Comparison of ENCODE assay signal across 8 cellular contexts in the genomic region with DNA sequence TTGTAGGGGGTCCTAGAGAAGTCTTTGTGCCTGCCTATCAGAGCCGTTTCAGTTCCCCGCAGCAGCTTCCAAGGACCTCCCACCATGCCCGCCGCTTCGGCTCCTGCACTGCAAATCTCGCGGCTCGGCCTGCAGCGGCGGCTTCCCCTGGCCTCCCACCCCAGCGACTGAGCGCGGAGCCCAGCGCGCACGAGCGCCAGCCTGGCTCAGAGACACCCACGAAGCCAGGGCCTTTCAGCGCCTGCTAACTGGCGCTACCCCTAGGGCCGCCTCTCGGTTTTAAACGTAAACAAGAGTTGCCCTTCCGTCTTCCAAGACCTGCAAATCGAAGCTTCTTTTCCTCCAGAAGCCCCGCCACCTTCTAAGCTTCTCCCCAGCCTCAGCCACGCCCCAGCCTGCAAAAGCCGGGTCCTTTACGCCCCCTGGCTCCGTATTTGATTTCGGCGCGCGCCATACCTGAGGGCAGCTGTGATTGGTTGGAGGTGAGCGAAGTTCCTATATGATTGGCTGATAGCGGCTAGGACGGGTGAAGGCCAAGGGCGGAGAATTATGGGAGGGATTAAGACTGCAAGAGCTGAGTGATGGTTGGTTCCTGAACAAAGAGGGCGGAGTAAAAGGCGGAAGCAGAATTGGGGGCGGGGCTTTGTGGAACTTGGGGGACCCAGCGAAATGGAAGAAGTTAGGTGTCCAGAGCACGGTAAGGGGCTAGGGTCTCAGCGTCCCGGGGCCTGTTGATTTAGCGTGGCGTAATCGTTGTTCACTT. TPM values are rescaled to one million over a fixed set of nuclear protein-coding genes. Genes with fewer than 3 reads are reported as not detected.
DNase-seq lines count a peak whose midpoint lies in the region; ATAC-seq and TF ChIP-seq lines count a peak whose summit lies in the region.

A gene (plus strand): TSS at position 649 of the 763 bp plus-strand sequence. CDS start 21 bp downstream, at position 670.

- H3K27me3 Mint-ChIP-seq in activated CD4-positive, alpha-beta T cell treated with anti-CD3 and anti-CD28 coated beads for 36 hours = no peaks in the 10 kb centered on the region

- H3K27ac ChIP-seq in colonic mucosa = peak within 1 kb of the TSS; percentile 77

- H3K27ac Mint-ChIP-seq in activated CD4-positive, alpha-beta T cell treated with anti-CD3 and anti-CD28 coated beads for 36 hours = no peak within 1 kb of the TSS

- intact Hi-C loops in activated CD4-positive, alpha-beta T cell treated with anti-CD3 and anti-CD28 coated beads for 36 hours (cut with DNase I, micrococcal nuclease) = loop anchor here (1.0 to 10.0 kb wide), 21 partner anchors 51 to 687 kb away; a partner anchor contains a TSS
- intact Hi-C loops in colonic mucosa (cut with DNase I) (loop anchor here (5.0 to 10.0 kb wide), 4 partner anchors 75 to 488 kb away; a partner anchor contains a TSS), left colon (cut with DNase I, micrococcal nuclease) (loop anchor here (5.0 to 10.0 kb wide), 3 partner anchors 205 to 335 kb away; no protein-coding TSS in a partner anchor)

- ATAC-seq in HG03457 (IDR thresholded peaks at IDR 0.05; ENCODE audit: unreplicated experiment) (peak; percentile 93), left colon (peak; percentile 93)
- peak; percentile 94 for ATAC-seq in activated CD4-positive, alpha-beta T cell treated with anti-CD3 and anti-CD28 coated beads for 36 hours

- no peaks in the 10 kb centered on the region for H3K9me3 Mint-ChIP-seq in activated CD4-positive, alpha-beta T cell treated with anti-CD3 and anti-CD28 coated beads for 36 hours (ENCODE audit: low read depth)

- H3K9me3 ChIP-seq in colonic mucosa = no peaks in the 10 kb centered on the region

- peak within 1 kb of the TSS; percentile 78 for H3K4me3 ChIP-seq in BJ (ENCODE audit: low read depth, low read length)
- peak within 1 kb of the TSS; percentile 88 for H3K4me3 ChIP-seq in colonic mucosa

- no peaks in the 10 kb centered on the region for H3K27me3 ChIP-seq in BJ (ENCODE audit: control insufficient read depth, insufficient read depth, low read length)
- no peaks in the 10 kb centered on the region for H3K27me3 ChIP-seq in colonic mucosa

- DNase-seq in BJ (ENCODE audit: low read depth) (peak; percentile 93), GM19240 (ENCODE audit: insufficient read length, low spot score) (peak; percentile 77), NCI-H524 (lab: John Stamatoyannopoulos, UW) (peak; percentile 98 to 99), colonic mucosa (peak; percentile 97), left colon (peak; percentile 94 to 97)
- DNase-seq in activated CD4-positive, alpha-beta T cell treated with anti-CD3 and anti-CD28 coated beads for 36 hours = peak; percentile 98
- peak; percentile 86 to 92 for DNase-seq in stimulated activated CD4-positive, alpha-beta T cell treated with anti-CD3 and anti-CD28 coated beads, Interleukin-1b, Interleukin-23, amount 100 ng/mL, for 4 hours (ENCODE audit: low read depth in 2 of 2)

- no peaks in the 10 kb centered on the region for H3K4me1 ChIP-seq in colonic mucosa

- H3K36me3 Mint-ChIP-seq in activated CD4-positive, alpha-beta T cell treated with anti-CD3 and anti-CD28 coated beads for 36 hours (ENCODE audit: low read depth) = peaks cover 32% of the 10 kb centered on the region

- H3K36me3 ChIP-seq in BJ (ENCODE audit: control insufficient read depth, insufficient read depth, low read length) (no peaks in the 10 kb centered on the region), colonic mucosa (no peaks in the 10 kb centered on the region)

- peak; percentile 29; the same call in 1 of the 2 replicates for TF ChIP-seq CTCF in BJ (IDR thresholded peaks at IDR 0.05; ENCODE audit: insufficient read depth, low read depth, low read length)
- TF ChIP-seq CTCF in colonic mucosa (IDR thresholded peaks at IDR 0.05) = peak; percentile 19

- H3K4me1 Mint-ChIP-seq in activated CD4-positive, alpha-beta T cell treated with anti-CD3 and anti-CD28 coated beads for 36 hours = peaks cover 41% of the 10 kb centered on the region

- POLR2A ChIA-PET in BJ (lab: Charles Lee) = no interaction called here
- POLR2A ChIA-PET in activated CD4-positive, alpha-beta T cell treated with anti-CD3 and anti-CD28 coated beads for 36 hours (lab: Charles Lee) = interaction anchor here (0.6 to 4.3 kb wide), 29 partner anchors 11 to 605 kb away, joined by 3 to 80 read pairs (median 4); a partner anchor contains a TSS

- peak within 1 kb of the TSS; percentile 70 to 97 for H3K9ac ChIP-seq in colonic mucosa (ENCODE audit: low read depth in 2 of 2, low read length in 2 of 2)

- no peak within 1 kb of the TSS for H3K4me3 Mint-ChIP-seq in activated CD4-positive, alpha-beta T cell treated with anti-CD3 and anti-CD28 coated beads for 36 hours

- CTCF ChIA-PET in BJ (lab: Yijun Ruan, JAX) = interaction anchor here (0.7 to 2.2 kb wide), 10 partner anchors 12 to 475 kb away, joined by 3 to 17 read pairs (median 5); no protein-coding TSS in a partner anchor
- CTCF ChIA-PET in activated CD4-positive, alpha-beta T cell treated with anti-CD3 and anti-CD28 coated beads for 36 hours (lab: Charles Lee) = interaction anchor here (0.6 to 3.5 kb wide), 31 partner anchors 11 to 551 kb away, joined by 3 to 28 read pairs (median 4); no protein-coding TSS in a partner anchor

RNA-seq across cellular contexts. Expression of the gene that starts here (rescaled TPM):
- polyA plus RNA-seq in BJ (2011; rRNA removed) = 8.9 and 10.1 TPM in 2 replicates
- 7.1 and 7.2 TPM in 2 replicates for polyA minus RNA-seq in BJ (2011; rRNA and poly(A)+ RNA removed)
- total RNA-seq in activated CD4-positive, alpha-beta T cell treated with anti-CD3 and anti-CD28 coated beads for 36 hours = 100 to 1,000 TPM in 1 of 2 experiments, 10 to 100 TPM in 1; 99.7 to 108 TPM
- total RNA-seq in colonic mucosa = 10 to 100 TPM; 25.0 to 50.5 TPM
- total RNA-seq in left colon = 10 to 100 TPM; 25.0 to 28.1 TPM

Comparison
In these comparisons a context has a peak if more than half of its experiments do, and no peak if none do; other contexts are left out.
1. Peak in every context shown above with its lines: DNase-seq, ATAC-seq, H3K4me3 ChIP-seq and H3K27ac ChIP-seq.